ENCODE assay signal across 19 cellular contexts in the genomic region with DNA sequence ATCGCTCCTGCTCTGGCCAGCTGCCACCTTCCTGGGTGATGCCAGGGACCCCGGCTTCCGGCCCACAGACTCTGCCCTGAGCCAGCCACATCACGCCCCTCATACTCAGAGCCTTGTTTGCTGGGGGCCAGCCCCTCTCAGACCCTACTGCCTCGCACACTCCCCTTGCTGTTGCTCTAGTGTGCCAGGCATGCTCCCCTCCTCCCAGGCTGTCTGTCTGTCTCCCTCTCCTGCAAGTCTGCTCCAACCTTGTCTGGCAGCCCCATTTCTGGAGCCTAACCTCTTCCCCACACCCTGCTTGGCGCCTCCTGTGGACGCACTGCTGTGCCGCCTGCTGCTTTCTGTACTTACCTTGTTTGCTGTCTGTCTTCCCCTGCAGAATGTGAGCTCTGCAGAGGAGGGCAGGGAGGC.
DNase-seq lines count a peak whose midpoint lies in the region; ATAC-seq and TF ChIP-seq lines count a peak whose summit lies in the region.
"Had no signal": no experiment of that assay in that cellular context is flagged by ENCODE, and none has a peak within 500 bp of the region (broad histone marks: within the 10 kb centered on the region; RNA-seq: fewer than 3 reads in every experiment).

No MANE protein-coding gene starts in this region.

- no peak for TF ChIP-seq EP300 in upper lobe of left lung (IDR thresholded peaks at IDR 0.05)

- H3K27me3 Mint-ChIP-seq in H9 (ENCODE audit: low read depth) (peaks cover 4% of the 10 kb centered on the region; the same call in 1 of the 2 replicates), WTC11 (ENCODE audit: low read depth) (no peaks in the 10 kb centered on the region)

- H3K4me1 ChIP-seq in H9 (ENCODE audit: insufficient read depth, low read length) (no peaks in the 10 kb centered on the region), mesenchymal stem cell (ENCODE audit: control insufficient read depth, insufficient read depth, low read depth, low read length) (peaks cover 10% of the 10 kb centered on the region), upper lobe of left lung (peaks cover 0 to 11% (median 5%) of the 10 kb centered on the region in 4 donors)

- intact Hi-C loops in cardiac septum (cut with DNase I), result no loop called here

- no peaks in the 10 kb centered on the region for H4K20me1 ChIP-seq in H9 (ENCODE audit: control insufficient read depth, insufficient read depth, insufficient read length)

- H3K56ac ChIP-seq in H9 (ENCODE audit: insufficient read length, low read depth, low read length), result no peak overlapping the region

- H3K27me3 ChIP-seq in H9 (ENCODE audit: insufficient read depth, low read length), result no peaks in the 10 kb centered on the region
- H3K27me3 ChIP-seq in mesenchymal stem cell (ENCODE audit: control insufficient read depth in 1 of 2, insufficient read depth in 1 of 2, low read length in 2 of 2), result peaks cover 4 to 44% of the 10 kb centered on the region in 2 experiments
- H3K27me3 ChIP-seq in upper lobe of left lung, result no peaks in the 10 kb centered on the region
- H3K27me3 ChIP-seq: BE2C had no signal

- TF ChIP-seq CTCF in H9 (conservative IDR thresholded peaks at IDR 0.05), result peak; percentile 28; the same call in 2 of the 3 replicates
- TF ChIP-seq CTCF in WTC11 (IDR thresholded peaks at IDR 0.05), result no peak
- no peak for TF ChIP-seq CTCF in upper lobe of left lung (IDR thresholded peaks at IDR 0.05)

- no peaks in the 10 kb centered on the region for H3K23me2 ChIP-seq in H9 (ENCODE audit: insufficient read length, low read depth, low read length, poor library complexity, severe bottlenecking)

- H3K79me1 ChIP-seq in H9 (ENCODE audit: insufficient read depth, low read depth, low read length, poor library complexity, severe bottlenecking), result no peaks in the 10 kb centered on the region
- no peaks in the 10 kb centered on the region for H3K79me1 ChIP-seq in mesenchymal stem cell (replicated peaks; ENCODE audit: low read length, poor library complexity, severe bottlenecking)

- H3K9me3 ChIP-seq in H9 (ENCODE audit: control insufficient read depth, low read depth, low read length), result no peaks in the 10 kb centered on the region
- no peaks in the 10 kb centered on the region for H3K9me3 ChIP-seq in mesenchymal stem cell (ENCODE audit: control insufficient read depth, low read length)
- no peaks in the 10 kb centered on the region for H3K9me3 ChIP-seq in upper lobe of left lung
- H3K9me3 ChIP-seq: BE2C had no signal

- no peak overlapping the region for H3K9ac ChIP-seq in H9 (ENCODE audit: extremely low read depth, insufficient read length, low read length)
- no peak overlapping the region for H3K9ac ChIP-seq in mesenchymal stem cell (ENCODE audit: low read length)

- H3K79me2 ChIP-seq in H9 (ENCODE audit: insufficient read depth, low read length), result no peaks in the 10 kb centered on the region

- H3K36me3 ChIP-seq in mesenchymal stem cell (ENCODE audit: control insufficient read depth in 1 of 2, insufficient read depth in 2 of 2, low read depth in 1 of 2, low read length in 2 of 2) (peaks cover 0 to 2% of the 10 kb centered on the region in 2 experiments), upper lobe of left lung (no peaks in the 10 kb centered on the region)
- H3K36me3 ChIP-seq: BE2C had no signal

- no peak for TF ChIP-seq POLR2A in upper lobe of left lung (IDR thresholded peaks at IDR 0.05)

- H2BK12ac ChIP-seq in H9 (ENCODE audit: insufficient read length, low read depth, low read length), result no peak overlapping the region
- H2BK12ac ChIP-seq in mesenchymal stem cell (ENCODE audit: low read length in 2 of 2), result peak overlapping the region; percentile 32 to 56

- no peak overlapping the region for H4K5ac ChIP-seq in H9 (ENCODE audit: insufficient read length, low read depth, low read length)

- H4K8ac ChIP-seq in H9 (replicated peaks; ENCODE audit: insufficient read length, low read depth, low read length) (no peak overlapping the region), mesenchymal stem cell (ENCODE audit: low read length) (no peak overlapping the region)

- no peak overlapping the region for H3K27ac ChIP-seq in H9 (ENCODE audit: insufficient read length, low read depth, low read length)
- H3K27ac ChIP-seq in mesenchymal stem cell (ENCODE audit: low read length, poor library complexity, severe bottlenecking), result no peak overlapping the region
- no peak overlapping the region for H3K27ac ChIP-seq in upper lobe of left lung
- H3K27ac ChIP-seq: PC-9 had no signal

- H3K4me3 ChIP-seq in mesenchymal stem cell (ENCODE audit: insufficient read depth in 1 of 2, low read depth in 1 of 2, low read length in 2 of 2) (no peak overlapping the region), upper lobe of left lung (no peak overlapping the region)
- H3K4me3 ChIP-seq: GM12878, PC-9 had no signal

- no CpG with 5 or more reads among the region's 8 CpGs for WGBS in H9 (ENCODE audit: extremely low coverage, insufficient read length, low lambda C conversion rate)
- WGBS in mesenchymal stem cell, result 84% methylated on average over 8 of the region's 8 CpGs
- 88 to 94% methylated on average over 8 of the region's 8 CpGs for WGBS in upper lobe of left lung, 2 donors

- DNase-seq in H9 (no peak), WTC11 (ENCODE audit: low spot score) (no peak), mesenchymal stem cell (no peak), upper lobe of left lung (peak; percentile 19 to 31), NCI-H2196 treated with DMSO at 0.1 percent for 48 hours (lab: John Stamatoyannopoulos, UW; ENCODE audit: unreplicated experiment) (no peak), cardiac septum (ENCODE audit: low spot score) (no peak)
- no peak for DNase-seq in activated effector memory CD4-positive, alpha-beta T cell treated with Interleukin-2 at 50 U/mL for 16 hours
- DNase-seq: BE2C; CD8-positive, alpha-beta memory T cell; DND-41; GDM1; GOT3; Kasumi-1; NCI-H1105 treated with DMSO at 0.1 percent for 48 hours; NCI-H187 treated with DMSO at 0.1 percent for 48 hours; NCI-H446; NCI-H774 had no signal

- H3K23ac ChIP-seq in H9 (ENCODE audit: insufficient read length, low read depth, low read length) (no peak overlapping the region), mesenchymal stem cell (ENCODE audit: low read length in 2 of 2) (no peak overlapping the region)

- H3K4me3 Mint-ChIP-seq in H9 (no peak overlapping the region), WTC11 (no peak overlapping the region)
- H3K4me3 Mint-ChIP-seq: CD8-positive, alpha-beta memory T cell had no signal

- no peak overlapping the region for H3K4ac ChIP-seq in H9 (ENCODE audit: low read depth, low read length)
- H3K4ac ChIP-seq in mesenchymal stem cell (ENCODE audit: low read depth in 1 of 2, low read length in 2 of 2), result peak overlapping the region in 1 of 2 experiments; percentile 46

- no peak overlapping the region for H2AFZ ChIP-seq in H9 (ENCODE audit: low read length)
- no peak overlapping the region for H2AFZ ChIP-seq in mesenchymal stem cell (ENCODE audit: low read depth, low read length)
- H2AFZ ChIP-seq: PC-9 had no signal

- peaks cover 2 to 5% (median 4%) of the 10 kb centered on the region in 3 experiments; a peak in 5 of 7 replicates for H3K36me3 Mint-ChIP-seq in H9 (ENCODE audit: insufficient read depth in 1 of 3, low read depth in 3 of 3)
- peaks cover 3% of the 10 kb centered on the region; the same call in 1 of the 2 replicates for H3K36me3 Mint-ChIP-seq in WTC11
- H3K36me3 Mint-ChIP-seq: CD8-positive, alpha-beta memory T cell had no signal

- H2BK5ac ChIP-seq in H9 (ENCODE audit: insufficient read length, low read length) (no peak overlapping the region), mesenchymal stem cell (ENCODE audit: low read depth, low read length, poor library complexity, severe bottlenecking) (no peak overlapping the region)

- peak; percentile 74 for ATAC-seq in WTC11
- no peak for ATAC-seq in upper lobe of left lung (ENCODE audit: low FRiP score in 2 of 2)
- ATAC-seq: GM12878 had no signal

- POLR2A ChIA-PET in WTC11 (lab: Charles Lee), result no interaction called here

- H3K27ac Mint-ChIP-seq in H9 (peak overlapping the region in 1 of 3 experiments; percentile 83; a peak in 1 of 7 replicates), WTC11 (no peak overlapping the region)
- H3K27ac Mint-ChIP-seq: CD8-positive, alpha-beta memory T cell had no signal

- H3K9me3 Mint-ChIP-seq in H9 (peaks cover 5% of the 10 kb centered on the region in 2 experiments; a peak in 4 of 5 replicates), WTC11 (peaks cover 15% of the 10 kb centered on the region)
- H3K9me3 Mint-ChIP-seq: CD8-positive, alpha-beta memory T cell had no signal

- H4K91ac ChIP-seq in H9 (ENCODE audit: insufficient read length, low read depth, low read length), result no peak overlapping the region
- peak overlapping the region; percentile 66 for H4K91ac ChIP-seq in mesenchymal stem cell (ENCODE audit: low read length)

- H2BK15ac ChIP-seq in H9 (ENCODE audit: low read depth, low read length), result no peak overlapping the region
- no peak overlapping the region for H2BK15ac ChIP-seq in mesenchymal stem cell (ENCODE audit: low read depth, poor library complexity, severe bottlenecking)

- H3K18ac ChIP-seq in H9 (ENCODE audit: insufficient read length, low read depth, low read length), result no peak overlapping the region
- peak overlapping the region in 1 of 2 experiments; percentile 11 for H3K18ac ChIP-seq in mesenchymal stem cell (ENCODE audit: low read depth in 1 of 2, low read length in 2 of 2)

- H3K14ac ChIP-seq in H9 (ENCODE audit: insufficient read depth, low read length) (no peak overlapping the region; the same call in 1 of the 2 replicates), mesenchymal stem cell (ENCODE audit: low read length in 2 of 2) (peak overlapping the region in 1 of 2 experiments; percentile 26)

- CTCF ChIA-PET in WTC11 (lab: Charles Lee), result interaction anchor here (0.6 to 2.2 kb wide), 10 partner anchors 9 to 760 kb away, joined by 3 to 14 read pairs (median 5); no protein-coding TSS in a partner anchor

- peaks cover 5 to 8% of the 10 kb centered on the region in 2 experiments for H3K4me1 Mint-ChIP-seq in H9
- 0 out of 2 replicates have a peak, but pooled peaks cover 4% of the 10 kb centered on the region for H3K4me1 Mint-ChIP-seq in WTC11
- H3K4me1 Mint-ChIP-seq: CD8-positive, alpha-beta memory T cell had no signal

- no peak overlapping the region for H3K4me2 ChIP-seq in H9 (ENCODE audit: insufficient read depth, insufficient read length, low read length)
- H3K4me2 ChIP-seq in mesenchymal stem cell (ENCODE audit: low read length, poor library complexity, severe bottlenecking), result no peak overlapping the region
- H3K4me2 ChIP-seq: PC-9 had no signal

- H2BK120ac ChIP-seq in H9 (ENCODE audit: low read depth, low read length, poor library complexity, severe bottlenecking), result no peak overlapping the region
- H2BK120ac ChIP-seq in mesenchymal stem cell (ENCODE audit: low read depth, low read length), result no peak overlapping the region

- H2BK20ac ChIP-seq in H9 (ENCODE audit: low read depth, low read length, poor library complexity, severe bottlenecking), result no peak overlapping the region

- H2AK5ac ChIP-seq in H9 (ENCODE audit: insufficient read length, low read length) (no peak overlapping the region), mesenchymal stem cell (ENCODE audit: low read length, severe bottlenecking) (no peak overlapping the region)

- no peak overlapping the region for H3T11ph ChIP-seq in H9 (ENCODE audit: low read length)

Comparison
In these comparisons a context has a peak if more than half of its experiments do, and no peak if none do; other contexts are left out.
1. DNase-seq: peak in upper lobe of left lung (2 of 2); none in H9 (single experiment), WTC11 (single experiment), mesenchymal stem cell (single experiment), activated effector memory CD4-positive, alpha-beta T cell treated with Interleukin-2 at 50 U/mL for 16 hours (single experiment), NCI-H2196 treated with DMSO at 0.1 percent for 48 hours (single experiment) and cardiac septum (single experiment).